11 cellular contexts compared by ENCODE assay signal in genomic region chr2:1990724-1991123, GRCh38.
DNase-seq lines count a peak whose midpoint lies in the region; ATAC-seq, FAIRE-seq and TF ChIP-seq lines count a peak whose summit lies in the region.
"Had no signal": no experiment of that assay in that cellular context is flagged by ENCODE, and none has a peak within 500 bp of the region (broad histone marks: within the 10 kb centered on the region; RNA-seq: fewer than 3 reads in every experiment).

No MANE protein-coding gene starts in this region.

- TF ChIP-seq CTCF in heart right ventricle (IDR thresholded peaks at IDR 0.05) (no peak), GM10248 (IDR thresholded peaks at IDR 0.05; ENCODE audit: control extremely low read depth, extremely low read depth, low read depth, missing control alignments) (no peak)

- no peak for FAIRE-seq in small intestine (lab: Jason Lieb, UNC)

- H3K4me3 ChIP-seq in heart right ventricle (no peak overlapping the region), small intestine (ENCODE audit: low read depth in 1 of 2, low read length in 2 of 2) (no peak overlapping the region)
- H3K4me3 ChIP-seq: ovary had no signal

- in situ Hi-C loops in KBM-7 (cut with MboI; ENCODE audit: low pct_unique_long_range_greater_than_20kb, low sequenced_read_pairs) = no loop called here

- H3K9me3 ChIP-seq in heart right ventricle (no peaks in the 10 kb centered on the region), small intestine (ENCODE audit: control insufficient read depth, low read depth) (no peaks in the 10 kb centered on the region)
- H3K9me3 ChIP-seq: ovary had no signal

- H3K27ac ChIP-seq in heart right ventricle (no peak overlapping the region), small intestine (ENCODE audit: low read depth in 1 of 2, low read length in 1 of 2) (no peak overlapping the region)
- H3K27ac ChIP-seq: ovary had no signal

- DNase-seq in KBM-7 = peak; percentile 58
- DNase-seq in RPMI8226 = peak; percentile 38
- DNase-seq in heart right ventricle = peak; percentile 33 to 62
- DNase-seq in small intestine = peak; percentile 41
- no peak for DNase-seq in GM10248 (ENCODE audit: extremely low spot score)
- DNase-seq: activated effector memory CD4-positive, alpha-beta T cell treated with anti-CD3 and anti-CD28 coated beads, Interleukin-2, amount 50 U/mL, for 16 hours; HCEC 1CT; ovary had no signal

- CTCF ChIA-PET in GM10248 (lab: Yijun Ruan, JAX) = no interaction called here

- H3K27me3 ChIP-seq in heart right ventricle (peaks cover 0 to 8% (median 0%) of the 10 kb centered on the region in 7 donors), small intestine (ENCODE audit: control insufficient read depth in 2 of 2, insufficient read depth in 2 of 2, low read length in 2 of 2) (no peaks in the 10 kb centered on the region)
- H3K27me3 ChIP-seq: ovary had no signal

- H3K36me3 ChIP-seq in heart right ventricle = no peaks in the 10 kb centered on the region
- no peaks in the 10 kb centered on the region for H3K36me3 ChIP-seq in small intestine (ENCODE audit: control insufficient read depth in 2 of 2, insufficient read depth in 2 of 2, low read length in 2 of 2)
- H3K36me3 ChIP-seq: ovary had no signal

- WGBS in heart right ventricle, 2 donors = 36 to 41% methylated on average over 7 of the region's 7 CpGs
- WGBS in small intestine, 3 donors = 30 to 55% (median 50%) methylated on average over 7 of the region's 7 CpGs

- POLR2A ChIA-PET in GM10248 (lab: Yijun Ruan, JAX) = no interaction called here

- ATAC-seq in heart right ventricle (peak; percentile 74 to 96 (median 90)), GM18498 (IDR thresholded peaks at IDR 0.05; ENCODE audit: unreplicated experiment) (no peak), HG03097 (IDR thresholded peaks at IDR 0.05; ENCODE audit: low FRiP score, unreplicated experiment) (no peak), HG03565 (IDR thresholded peaks at IDR 0.05; ENCODE audit: unreplicated experiment) (no peak)

- intact Hi-C loops in heart right ventricle (cut with DNase I) = no loop called here

- H3K4me1 ChIP-seq in heart right ventricle (peaks cover 0 to 13% (median 0%) of the 10 kb centered on the region in 9 donors), small intestine (ENCODE audit: control insufficient read depth in 2 of 2, insufficient read depth in 1 of 2, low read depth in 1 of 2, low read length in 1 of 2) (no peaks in the 10 kb centered on the region)

Comparison
In these comparisons a context has a peak if more than half of its experiments do, and no peak if none do; other contexts are left out.
1. ATAC-seq: peak in heart right ventricle (8 of 8); none in GM18498 (single experiment), HG03097 (single experiment) and HG03565 (single experiment).